9 cellular contexts compared by ENCODE assay signal in the genomic region with DNA sequence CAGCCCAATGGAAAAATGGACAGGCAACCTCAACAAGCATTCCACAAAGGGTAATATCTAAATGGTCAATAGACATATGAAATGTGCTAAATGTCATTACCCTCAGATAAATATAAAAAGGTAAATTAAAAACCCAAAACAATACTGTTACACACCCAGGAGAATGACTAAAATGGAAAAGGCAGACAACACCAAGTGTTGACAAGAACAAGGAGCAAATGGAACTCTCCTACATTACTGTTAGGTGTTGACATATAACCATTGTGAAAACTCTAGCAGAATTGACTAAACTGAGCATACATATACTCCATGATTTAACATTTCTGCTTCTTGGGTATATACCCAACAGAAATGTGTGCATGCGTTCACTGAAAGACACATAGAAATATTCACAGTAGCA. TPM values are rescaled to one million over a fixed set of nuclear protein-coding genes. Genes with fewer than 3 reads are reported as not detected.
"Had no signal": no experiment of that assay in that cellular context is flagged by ENCODE, and none has a peak within 500 bp of the region (broad histone marks: within the 10 kb centered on the region; RNA-seq: fewer than 3 reads in every experiment).

No MANE protein-coding gene starts in this region.

- ATAC-seq: GM12878 had no signal

- H3K4me3 ChIP-seq: GM12878 had no signal

- FAIRE-seq: G401.6, GM12878, GM12891, GM12892, GM18507, GM19239 had no signal

- DNase-seq: GDM1, GF-D8 had no signal

RNA-seq across cellular contexts. Expression of a gene that starts 25.3 kb away (rescaled TPM):
- total RNA-seq: G401, GM12878 had no signal
- polyA plus RNA-seq: GM12878 had no signal
